ENCODE assay signal across 8 cellular contexts in genomic region chr19:33302974-33303790, GRCh38. TPM values are rescaled to one million over a fixed set of nuclear protein-coding genes. Genes with fewer than 3 reads are reported as not detected.
DNase-seq lines count a peak whose midpoint lies in the region; ATAC-seq, FAIRE-seq and TF ChIP-seq lines count a peak whose summit lies in the region.

No MANE protein-coding gene starts in this region.

- H3K4me3 ChIP-seq in CD4-positive, alpha-beta memory T cell (ENCODE audit: low read length in 2 of 2): peak overlapping the region; percentile 6 to 52
- peak overlapping the region; percentile 66 to 71 (median 67) for H3K4me3 ChIP-seq in mammary epithelial cell (replicated peaks in 1 of 3; ENCODE audit: insufficient read depth in 1 of 3, low read depth in 2 of 3, low read length in 3 of 3)
- peak overlapping the region; percentile 58 to 77 (median 64) for H3K4me3 ChIP-seq in keratinocyte (ENCODE audit: control insufficient read depth in 2 of 3, extremely low read depth in 1 of 3, insufficient read depth in 2 of 3, low read depth in 1 of 3, low read length in 3 of 3)
- H3K4me3 ChIP-seq in spleen: peak overlapping the region; percentile 66 to 93 (median 74)

- peak in 2 of 5 donors; percentile 9 to 12 for DNase-seq in CD4-positive, alpha-beta memory T cell
- DNase-seq in NCI-H2227 treated with DMSO at 0.1 percent for 48 hours (lab: John Stamatoyannopoulos, UW): peak; percentile 79
- peak; percentile 54 for DNase-seq in mammary epithelial cell
- no peak for DNase-seq in keratinocyte (ENCODE audit: low read depth, low spot score)
- DNase-seq in spleen: peak; percentile 88
- no peak for DNase-seq in NAMALWA (ENCODE audit: low spot score)

- H3K27ac ChIP-seq in CD4-positive, alpha-beta memory T cell (ENCODE audit: low read depth, low read length): no peak overlapping the region
- H3K27ac ChIP-seq in mammary epithelial cell (ENCODE audit: insufficient read depth, low read depth, low read length): no peak overlapping the region
- H3K27ac ChIP-seq in keratinocyte (ENCODE audit: control insufficient read depth, insufficient read depth, low read length): peak overlapping the region; percentile 36
- H3K27ac ChIP-seq in spleen: peak overlapping the region in 7 of 8 donors; percentile 22 to 91 (median 66)

- TF ChIP-seq POLR2A in spleen (IDR thresholded peaks at IDR 0.05): no peak

- FAIRE-seq in keratinocyte (lab: Jason Lieb, UNC): no peak

- no peaks in the 10 kb centered on the region for H3K9me1 ChIP-seq in keratinocyte (ENCODE audit: control insufficient read depth, extremely low read depth, insufficient read depth, low read length)

- H3K36me3 Mint-ChIP-seq in CD4-positive, alpha-beta memory T cell: no peaks in the 10 kb centered on the region

- CTCF ChIA-PET in CD4-positive, alpha-beta memory T cell (lab: Charles Lee; ENCODE audit: partially characterized antibody): interaction anchor here (1.0 to 1.2 kb wide), 4 partner anchors 9 to 126 kb away, joined by 3 to 4 read pairs (median 3); no protein-coding TSS in a partner anchor
- CTCF ChIA-PET in mammary epithelial cell (lab: Charles Lee; ENCODE audit: low non-redundant PET): no interaction called here

- H3K4me1 ChIP-seq in CD4-positive, alpha-beta memory T cell (ENCODE audit: insufficient read depth, low read length): peaks cover 22% of the 10 kb centered on the region
- peaks cover 38% of the 10 kb centered on the region for H3K4me1 ChIP-seq in mammary epithelial cell (ENCODE audit: insufficient read depth, low read length)
- H3K4me1 ChIP-seq in keratinocyte (ENCODE audit: control insufficient read depth, extremely low read depth, insufficient read depth, low read length): peaks cover 35% of the 10 kb centered on the region
- H3K4me1 ChIP-seq in spleen: peaks cover 13 to 61% (median 41%) of the 10 kb centered on the region in 6 donors

- ATAC-seq in GM21825 (IDR thresholded peaks at IDR 0.05; ENCODE audit: unreplicated experiment) (peak; percentile 12), GM19351 (IDR thresholded peaks at IDR 0.05; ENCODE audit: unreplicated experiment) (no peak)

- H3K9ac ChIP-seq in mammary epithelial cell (ENCODE audit: insufficient read depth, low read length) (peak overlapping the region; percentile 36), keratinocyte (ENCODE audit: control insufficient read depth, extremely low read depth, insufficient read depth, low read length) (peak overlapping the region; percentile 70)

- H4K20me1 ChIP-seq in mammary epithelial cell (ENCODE audit: insufficient read depth, low read length) (no peaks in the 10 kb centered on the region), keratinocyte (ENCODE audit: control insufficient read depth, extremely low read depth, insufficient read depth, low read length) (no peaks in the 10 kb centered on the region)

- intact Hi-C loops in CD4-positive, alpha-beta memory T cell (cut with micrococcal nuclease): loop anchor here (1.0 to 2.0 kb wide), 2 partner anchors 68 to 70 kb away; partner anchors contain the start of gene CEBPG
- intact Hi-C loops in mammary epithelial cell (cut with micrococcal nuclease): loop anchor here (1.0 to 2.0 kb wide), 4 partner anchors 8 to 104 kb away; no protein-coding TSS in a partner anchor
- intact Hi-C loops in spleen (cut with DNase I; ENCODE audit: low total_unique reads): no loop called here

- dilution Hi-C loops in mammary epithelial cell (cut with HindIII; ENCODE audit: low sequenced_read_pairs) (no loop called here), keratinocyte (cut with MboI; ENCODE audit: extremely low pct_ligation_motif_present, low sequenced_read_pairs) (no loop called here)

- H3K79me2 ChIP-seq in mammary epithelial cell (ENCODE audit: insufficient read depth, low read length) (no peaks in the 10 kb centered on the region), keratinocyte (ENCODE audit: control insufficient read depth, insufficient read depth, low read length) (no peaks in the 10 kb centered on the region)

- H3K4me1 Mint-ChIP-seq in CD4-positive, alpha-beta memory T cell: peaks cover 0 to 12% (median 7%) of the 10 kb centered on the region in 4 donors

- peak overlapping the region; percentile 93 for H2AFZ ChIP-seq in mammary epithelial cell (ENCODE audit: low read depth, low read length)
- H2AFZ ChIP-seq in keratinocyte (ENCODE audit: control insufficient read depth, low read length): peak overlapping the region; percentile 71

- H3K9me3 Mint-ChIP-seq in CD4-positive, alpha-beta memory T cell: no peaks in the 10 kb centered on the region

- no TSS peak for BruUV-seq in mammary epithelial cell (replicated peaks; lab: Mats Ljungman, UMichigan)

- TF ChIP-seq CTCF in mammary epithelial cell (conservative IDR thresholded peaks at IDR 0.05 in 1 of 2, IDR thresholded peaks at IDR 0.05 in 1 of 2; ENCODE audit: extremely low read depth in 1 of 2, insufficient read depth in 1 of 2, low read depth in 1 of 2, low read length in 2 of 2) (no peak), keratinocyte (optimal IDR thresholded peaks at IDR 0.05 in 1 of 3, IDR thresholded peaks at IDR 0.05 in 1 of 3, conservative IDR thresholded peaks at IDR 0.05 in 1 of 3; ENCODE audit: extremely low read depth in 1 of 3, insufficient read depth in 2 of 3, low read length in 3 of 3) (no peak), spleen (IDR thresholded peaks at IDR 0.05 in 8 of 11, conservative IDR thresholded peaks at IDR 0.05 in 3 of 11) (no peak)

- 4% methylated on average over 29 of the region's 92 CpGs for WGBS in mammary epithelial cell (ENCODE audit: low coverage, missing lambda C conversion rate)
- 1 to 2% (median 1%) methylated on average over 48 to 92 of the region's 92 CpGs for WGBS in spleen, 5 donors

- no peaks in the 10 kb centered on the region for H3K36me3 ChIP-seq in CD4-positive, alpha-beta memory T cell (ENCODE audit: insufficient read depth, low read length)
- H3K36me3 ChIP-seq in mammary epithelial cell (ENCODE audit: insufficient read depth, low read length): no peaks in the 10 kb centered on the region
- no peaks in the 10 kb centered on the region for H3K36me3 ChIP-seq in keratinocyte (ENCODE audit: control insufficient read depth in 2 of 2, extremely low read depth in 1 of 2, insufficient read depth in 2 of 2, low read length in 2 of 2)
- H3K36me3 ChIP-seq in spleen: no peaks in the 10 kb centered on the region

- POLR2A ChIA-PET in CD4-positive, alpha-beta memory T cell (lab: Charles Lee; ENCODE audit: partially characterized antibody): interaction anchor here (0.7 to 1.5 kb wide), 3 partner anchors 10 to 143 kb away, joined by 3 to 7 read pairs (median 3); no protein-coding TSS in a partner anchor

- H3K4me3 Mint-ChIP-seq in CD4-positive, alpha-beta memory T cell: peak overlapping the region in 7 of 8 donors; percentile 34 to 83 (median 55)

- in situ Hi-C loops in mammary epithelial cell (cut with MboI; ENCODE audit: low sequenced_read_pairs in 2 of 2): no loop called here

- H3K4me2 ChIP-seq in mammary epithelial cell (ENCODE audit: insufficient read depth, low read depth, low read length): peak overlapping the region; percentile 97
- H3K4me2 ChIP-seq in keratinocyte (ENCODE audit: control insufficient read depth, extremely low read depth, insufficient read depth, low read depth, low read length): peak overlapping the region; percentile 77

- H3K9me3 ChIP-seq in CD4-positive, alpha-beta memory T cell (ENCODE audit: control insufficient read depth in 1 of 2, low read length in 2 of 2): no peaks in the 10 kb centered on the region
- no peaks in the 10 kb centered on the region for H3K9me3 ChIP-seq in mammary epithelial cell (replicated peaks; ENCODE audit: insufficient read depth, low read length)
- no peaks in the 10 kb centered on the region for H3K9me3 ChIP-seq in keratinocyte (ENCODE audit: control insufficient read depth, low read depth, low read length)
- no peaks in the 10 kb centered on the region for H3K9me3 ChIP-seq in spleen

- H3K27me3 Mint-ChIP-seq in CD4-positive, alpha-beta memory T cell: peaks cover 10 to 14% of the 10 kb centered on the region in 2 donors

- peaks cover 7% of the 10 kb centered on the region for H3K27me3 ChIP-seq in CD4-positive, alpha-beta memory T cell (ENCODE audit: insufficient read depth, low read length)
- H3K27me3 ChIP-seq in mammary epithelial cell (ENCODE audit: insufficient read depth, low read length): peaks cover 10% of the 10 kb centered on the region
- H3K27me3 ChIP-seq in keratinocyte (ENCODE audit: control insufficient read depth, extremely low read depth, insufficient read depth, low read length): peaks cover 21% of the 10 kb centered on the region
- peaks cover 0 to 69% (median 39%) of the 10 kb centered on the region in 7 donors for H3K27me3 ChIP-seq in spleen (replicated peaks in 1 of 7)

- no peak overlapping the region for H3K27ac Mint-ChIP-seq in CD4-positive, alpha-beta memory T cell

RNA-seq across cellular contexts. Expression of gene CEBPA, which starts 0.8 kb away (rescaled TPM):
- total RNA-seq in CD4-positive, alpha-beta memory T cell: 1 to 10 TPM; 2.3 to 2.4 TPM
- under 1 TPM; 0.20 to 0.94 TPM for polyA plus RNA-seq in CD4-positive, alpha-beta memory T cell
- total RNA-seq in mammary epithelial cell: 1 to 10 TPM; 2.8 to 3.3 TPM
- 1.1 TPM for polyA plus RNA-seq in mammary epithelial cell
- polyA minus RNA-seq in mammary epithelial cell: 0.47 TPM
- 1.5 to 6.4 TPM (median 3.6 TPM) in 3 replicates for polyA plus RNA-seq in keratinocyte
- 14.5 TPM for polyA plus RNA-seq in keratinocyte (2011; ENCODE audit: low read depth)
- polyA plus RNA-seq in keratinocyte (2011; cell fraction: cytosol; rRNA removed): 1.3 and 1.9 TPM in 2 replicates
- polyA plus RNA-seq in keratinocyte (2011; cell fraction: nucleus; rRNA removed): 2.4 and 3.3 TPM in 2 replicates
- 2.0 and 21.4 TPM in 2 replicates for polyA plus RNA-seq in keratinocyte (2012; ENCODE audit: low replicate concordance)
- 1.9 to 4.6 TPM (median 2.1 TPM) in 3 replicates for polyA minus RNA-seq in keratinocyte
- polyA minus RNA-seq in keratinocyte (2011; cell fraction: cytosol; rRNA and poly(A)+ RNA removed): 1.7 TPM
- 1.5 and 4.0 TPM in 2 replicates for polyA minus RNA-seq in keratinocyte (2011; cell fraction: nucleus; rRNA and poly(A)+ RNA removed)
- total RNA-seq in spleen: 10 to 100 TPM; 15.5 to 27.7 (median 18.3) TPM
- 10 to 100 TPM in 1 of 3 donors, 1 to 10 TPM in 2; 7.4 to 19.8 (median 9.1) TPM for polyA plus RNA-seq in spleen

Comparison
In these comparisons a context has a peak if more than half of its experiments do, and no peak if none do; other contexts are left out.
1. DNase-seq: peak in NCI-H2227 treated with DMSO at 0.1 percent for 48 hours (single experiment), mammary epithelial cell (single experiment) and spleen (single experiment); none in keratinocyte (single experiment) and NAMALWA (single experiment).
2. H3K27ac ChIP-seq: peak in keratinocyte (single experiment) and spleen (7 of 8); none in CD4-positive, alpha-beta memory T cell (single experiment) and mammary epithelial cell (single experiment).
3. Peak in every context shown above with its lines, with median percentiles within 50 percentile points of each other: H3K4me3 ChIP-seq.